9 cellular contexts compared by ENCODE assay signal in the genomic region with DNA sequence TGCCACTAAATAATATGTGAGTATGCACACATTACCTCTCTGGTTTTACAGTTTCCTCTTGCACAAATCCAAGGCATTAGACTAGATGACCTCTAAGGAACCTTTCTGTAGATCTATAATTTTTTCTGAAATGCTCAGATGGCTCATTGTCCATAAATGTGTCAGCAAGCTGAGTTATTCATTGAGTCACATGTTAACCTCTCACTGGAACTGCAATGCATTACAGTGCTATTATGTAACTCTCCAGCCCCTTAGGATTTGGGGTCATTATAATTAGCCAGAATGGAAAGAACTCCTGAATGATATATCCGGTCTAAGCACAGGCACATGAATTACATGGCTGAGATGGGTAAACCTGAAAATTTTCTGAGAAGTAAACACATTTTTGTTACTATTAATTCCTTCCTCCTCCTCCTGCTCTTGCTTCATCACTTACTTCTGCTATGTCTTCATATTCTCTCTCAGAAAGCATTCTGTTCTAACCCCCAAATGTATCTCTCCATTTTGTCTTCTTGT. TPM values are rescaled to one million over a fixed set of nuclear protein-coding genes. Genes with fewer than 3 reads are reported as not detected.
A peak's percentile ranks its signal among the peaks of the same experiment; 100 is the strongest.
DNase-seq lines count a peak whose midpoint lies in the region; ATAC-seq and TF ChIP-seq lines count a peak whose summit lies in the region.
"Had no signal": no experiment of that assay in that cellular context is flagged by ENCODE, and none has a peak within 500 bp of the region (broad histone marks: within the 10 kb centered on the region; RNA-seq: fewer than 3 reads in every experiment).

No MANE protein-coding gene starts in this region.

- H3K4me3 ChIP-seq in AG04449 (ENCODE audit: low read depth, low read length) (no peak overlapping the region), fibroblast of lung (replicated peaks in 1 of 4; ENCODE audit: control extremely low read depth in 1 of 4, insufficient read depth in 1 of 4, low read depth in 3 of 4, low read length in 4 of 4) (no peak overlapping the region)

- CTCF ChIA-PET in AG04449 (lab: Yijun Ruan, JAX): interaction anchor here (3.0 kb wide), 1 partner anchor 17 kb away, joined by 20 read pairs; no protein-coding TSS in a partner anchor

- no peaks in the 10 kb centered on the region for H4K20me1 ChIP-seq in fibroblast of lung (ENCODE audit: control insufficient read depth, extremely low read depth, insufficient read depth, low read length)

- ATAC-seq in GM21423 (IDR thresholded peaks at IDR 0.05; ENCODE audit: unreplicated experiment): peak; percentile 40
- ATAC-seq in HG03025 (IDR thresholded peaks at IDR 0.05; ENCODE audit: low FRiP score, unreplicated experiment): no peak

- peak overlapping the region; percentile 2 for H3K4me2 ChIP-seq in fibroblast of lung (ENCODE audit: extremely low read depth, insufficient read depth, low read length)

- no peak for TF ChIP-seq CTCF in AG04449 (IDR thresholded peaks at IDR 0.05; ENCODE audit: insufficient read depth, low read length, missing control alignments)
- TF ChIP-seq CTCF in fibroblast of lung (conservative IDR thresholded peaks at IDR 0.05 in 1 of 2, IDR thresholded peaks at IDR 0.05 in 1 of 2; ENCODE audit: low read depth in 1 of 2, low read length in 2 of 2): no peak
- TF ChIP-seq CTCF in GM20000 (IDR thresholded peaks at IDR 0.05; ENCODE audit: extremely low read depth, missing control alignments): no peak

- no peak overlapping the region for H2AFZ ChIP-seq in fibroblast of lung (ENCODE audit: low read length)

- H3K9ac ChIP-seq in fibroblast of lung (ENCODE audit: insufficient read depth, low read length): no peak overlapping the region

- POLR2A ChIA-PET in AG04449 (lab: Yijun Ruan, JAX): interaction anchor here (0.6 kb wide), 1 partner anchor 35 kb away, joined by 3 read pairs; no protein-coding TSS in a partner anchor

- no peaks in the 10 kb centered on the region for H3K27me3 ChIP-seq in fibroblast of lung (ENCODE audit: control insufficient read depth, insufficient read depth, low read length)

- DNase-seq in AG04449 (ENCODE audit: low read depth, low spot score) (peak; percentile 77), HPDE6-E6E7 (ENCODE audit: extremely low spot score) (peak; percentile 58), fibroblast of lung (ENCODE audit: low read depth in 2 of 2) (peak; percentile 25 to 81), NCI-H187 (lab: John Stamatoyannopoulos, UW) (no peak), GM20000 (ENCODE audit: low spot score) (no peak)
- DNase-seq in activated effector memory CD4-positive, alpha-beta T cell treated with anti-CD3 and anti-CD28 coated beads, Interleukin-2, amount 50 U/mL, for 16 hours: no peak
- DNase-seq: nucleus accumbens had no signal

- peaks cover 5% of the 10 kb centered on the region for H3K4me1 ChIP-seq in fibroblast of lung (ENCODE audit: control insufficient read depth, extremely low read depth, insufficient read depth, low read length)

- no peaks in the 10 kb centered on the region for H3K36me3 ChIP-seq in fibroblast of lung (ENCODE audit: control insufficient read depth, insufficient read depth, low read length)

- H3K27ac ChIP-seq in fibroblast of lung (ENCODE audit: insufficient read depth, low read length): peak overlapping the region; percentile 8

- H3K9me3 ChIP-seq in fibroblast of lung (ENCODE audit: control insufficient read depth, insufficient read depth, low read depth, low read length): no peaks in the 10 kb centered on the region

- no peaks in the 10 kb centered on the region for H3K79me2 ChIP-seq in fibroblast of lung (ENCODE audit: control insufficient read depth, insufficient read depth, low read length)

RNA-seq across cellular contexts. Expression of a gene that starts 20.3 kb away (rescaled TPM):
- total RNA-seq in fibroblast of lung: 114 and 155 TPM in 2 replicates
- polyA plus RNA-seq in fibroblast of lung: 71.7 and 184 TPM in 2 replicates
- 67.2 and 145 TPM in 2 replicates for polyA plus RNA-seq in fibroblast of lung (2012)
- 36.7 and 89.2 TPM in 2 replicates for polyA minus RNA-seq in fibroblast of lung (ENCODE audit: low replicate concordance)

RNA-seq across cellular contexts. Expression of a gene that starts 26.3 kb away (rescaled TPM):
- 44.4 and 49.7 TPM in 2 replicates for total RNA-seq in fibroblast of lung
- polyA plus RNA-seq in fibroblast of lung: 34.6 and 58.4 TPM in 2 replicates
- polyA plus RNA-seq in fibroblast of lung (2012): 21.0 and 34.2 TPM in 2 replicates
- polyA minus RNA-seq in fibroblast of lung (ENCODE audit: low replicate concordance): 20.4 and 33.5 TPM in 2 replicates

Comparison
In these comparisons a context has a peak if more than half of its experiments do, and no peak if none do; other contexts are left out.
1. DNase-seq: peak in AG04449 (single experiment), HPDE6-E6E7 (single experiment) and fibroblast of lung (2 of 2); none in NCI-H187 (0 of 2), activated effector memory CD4-positive, alpha-beta T cell treated with anti-CD3 and anti-CD28 coated beads, Interleukin-2, amount 50 U/mL, for 16 hours (single experiment) and GM20000 (single experiment).